10 cellular contexts compared by ENCODE assay signal in the genomic region with DNA sequence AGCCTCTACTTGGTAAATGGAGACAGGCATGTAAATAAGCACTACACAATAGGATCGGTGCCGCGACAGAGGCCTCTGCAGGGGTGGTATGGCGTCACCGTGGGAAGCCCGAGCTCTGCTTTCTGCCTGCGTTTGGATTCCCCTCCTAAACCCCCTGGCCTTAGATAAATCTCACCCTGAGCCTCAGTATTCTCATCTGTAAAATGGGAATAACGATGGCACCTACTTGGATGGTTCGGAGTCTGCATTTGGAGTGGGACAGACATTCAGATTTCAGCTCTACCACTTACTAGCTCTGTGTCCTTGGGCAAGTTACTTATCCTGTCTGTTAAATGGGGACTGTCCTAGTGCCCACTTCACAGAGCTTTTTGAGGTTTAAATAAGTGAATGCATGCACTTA. TPM values are rescaled to one million over a fixed set of nuclear protein-coding genes. Genes with fewer than 3 reads are reported as not detected.
DNase-seq lines count a peak whose midpoint lies in the region; ATAC-seq and TF ChIP-seq lines count a peak whose summit lies in the region.
"Had no signal": no experiment of that assay in that cellular context is flagged by ENCODE, and none has a peak within 500 bp of the region (broad histone marks: within the 10 kb centered on the region; RNA-seq: fewer than 3 reads in every experiment).

No MANE protein-coding gene starts in this region.

- no peaks in the 10 kb centered on the region for H3K27me3 ChIP-seq in Karpas-422 (ENCODE audit: low read length)
- H3K27me3 ChIP-seq in dorsolateral prefrontal cortex = no peaks in the 10 kb centered on the region
- H3K27me3 ChIP-seq in muscle layer of duodenum (ENCODE audit: low read depth, low read length) = no peaks in the 10 kb centered on the region
- H3K27me3 ChIP-seq in thoracic aorta (replicated peaks; ENCODE audit: insufficient read depth) = no peaks in the 10 kb centered on the region

- peak; percentile 8 for ATAC-seq in thoracic aorta (ENCODE audit: insufficient number of reproducible peaks, low FRiP score, low read depth)
- ATAC-seq: activated naive CD8-positive, alpha-beta T cell treated with anti-CD3 and anti-CD28 coated beads, Interleukin-2, amount 50 U/mL, for 24 hours had no signal

- DNase-seq in Karpas-422 = peak; percentile 17
- no peak for DNase-seq in dorsolateral prefrontal cortex
- DNase-seq in thoracic aorta (ENCODE audit: low spot score) = no peak
- DNase-seq in mucosa of gallbladder (ENCODE audit: low spot score) = no peak
- no peak for DNase-seq in GOT3 (lab: John Stamatoyannopoulos, UW)
- no peak for DNase-seq in stimulated activated CD4-positive, alpha-beta T cell treated with anti-CD3 and anti-CD28 coated beads, Interleukin-2, amount 100 ng/mL, for 48 hours
- DNase-seq: activated naive CD8-positive, alpha-beta T cell treated with anti-CD3 and anti-CD28 coated beads, Interleukin-2, amount 50 U/mL, for 24 hours; NCI-H1436 had no signal

- H3K9me2 ChIP-seq in Karpas-422 (replicated peaks; ENCODE audit: insufficient read depth, low read length) = no peaks in the 10 kb centered on the region

- H3K4me3 ChIP-seq in Karpas-422 (ENCODE audit: low read length) (no peak overlapping the region), dorsolateral prefrontal cortex (peak overlapping the region in 11 of 59 donors; percentile 1 to 39 (median 21)), muscle layer of duodenum (ENCODE audit: low read depth in 1 of 2, low read length in 2 of 2) (no peak overlapping the region), thoracic aorta (peak overlapping the region; percentile 36)
- H3K4me3 ChIP-seq: PC-9 had no signal

- H3K9ac ChIP-seq in Karpas-422 (ENCODE audit: low read length) = no peak overlapping the region

- H3K36me3 ChIP-seq in Karpas-422 (ENCODE audit: insufficient read depth, low read length) (no peaks in the 10 kb centered on the region), muscle layer of duodenum (ENCODE audit: control insufficient read depth in 1 of 2, insufficient read depth in 2 of 2, low read length in 2 of 2) (no peaks in the 10 kb centered on the region), thoracic aorta (no peaks in the 10 kb centered on the region)

- H3K79me2 ChIP-seq in Karpas-422 (ENCODE audit: low read length) = no peaks in the 10 kb centered on the region

- H3K9me3 ChIP-seq in Karpas-422 (ENCODE audit: low read length) (no peaks in the 10 kb centered on the region), muscle layer of duodenum (ENCODE audit: control insufficient read depth in 1 of 2, low read length in 2 of 2) (no peaks in the 10 kb centered on the region), thoracic aorta (no peaks in the 10 kb centered on the region)

- no peak overlapping the region for H2AFZ ChIP-seq in Karpas-422 (ENCODE audit: low read length)
- H2AFZ ChIP-seq: PC-9 had no signal

- H3K27ac ChIP-seq in Karpas-422 (ENCODE audit: low read length) = no peak overlapping the region
- H3K27ac ChIP-seq in dorsolateral prefrontal cortex = peak overlapping the region in 56 of 59 donors; percentile 16 to 91 (median 79)
- H3K27ac ChIP-seq in muscle layer of duodenum (ENCODE audit: low read length) = peak overlapping the region; percentile 33
- peak overlapping the region; percentile 44 to 67 for H3K27ac ChIP-seq in thoracic aorta
- H3K27ac ChIP-seq: PC-9 had no signal

- no peak for TF ChIP-seq CTCF in dorsolateral prefrontal cortex (IDR thresholded peaks at IDR 0.05 in 54 of 56, conservative IDR thresholded peaks at IDR 0.05 in 2 of 56; ENCODE audit: low read depth in 1 of 56, partially characterized antibody in 56 of 56)
- no peak for TF ChIP-seq CTCF in thoracic aorta (IDR thresholded peaks at IDR 0.05)

- intact Hi-C loops in dorsolateral prefrontal cortex (cut with DNase I) = loop anchor here in 1 of 2 donors (10.0 kb wide), 1 partner anchor 102 kb away; no protein-coding TSS in a partner anchor

- no peak overlapping the region for H3K4me2 ChIP-seq in Karpas-422 (ENCODE audit: low read depth, low read length, poor library complexity, severe bottlenecking)
- H3K4me2 ChIP-seq: PC-9 had no signal

- H3K4me1 ChIP-seq in Karpas-422 (ENCODE audit: low read length) (no peaks in the 10 kb centered on the region), muscle layer of duodenum (ENCODE audit: control insufficient read depth in 1 of 2, insufficient read depth in 2 of 2, low read length in 2 of 2) (peaks cover 0 to 10% of the 10 kb centered on the region in 2 donors), thoracic aorta (ENCODE audit: control insufficient read depth in 1 of 2, low read depth in 2 of 2) (peaks cover 4 to 20% of the 10 kb centered on the region in 2 donors)

- no peaks in the 10 kb centered on the region for H4K20me1 ChIP-seq in Karpas-422 (ENCODE audit: insufficient read depth, low read depth, low read length)

RNA-seq across cellular contexts. Expression of gene TNRC6A, which starts 42.8 kb away (rescaled TPM):
- total RNA-seq in Karpas-422 (2014; rRNA removed; shearing (Covaris generic); ENCODE audit: low replicate concordance) = 27.2 and 72.4 TPM in 2 replicates
- 100 to 1,000 TPM in 116 of 120 experiments, 10 to 100 TPM in 4; 88.7 to 202 (median 140) TPM for total RNA-seq in dorsolateral prefrontal cortex
- 10 to 100 TPM; 45.6 to 85.4 TPM for total RNA-seq in thoracic aorta
- total RNA-seq in mucosa of gallbladder = 46.1 TPM
